10 cellular contexts compared by ENCODE assay signal in the genomic region with DNA sequence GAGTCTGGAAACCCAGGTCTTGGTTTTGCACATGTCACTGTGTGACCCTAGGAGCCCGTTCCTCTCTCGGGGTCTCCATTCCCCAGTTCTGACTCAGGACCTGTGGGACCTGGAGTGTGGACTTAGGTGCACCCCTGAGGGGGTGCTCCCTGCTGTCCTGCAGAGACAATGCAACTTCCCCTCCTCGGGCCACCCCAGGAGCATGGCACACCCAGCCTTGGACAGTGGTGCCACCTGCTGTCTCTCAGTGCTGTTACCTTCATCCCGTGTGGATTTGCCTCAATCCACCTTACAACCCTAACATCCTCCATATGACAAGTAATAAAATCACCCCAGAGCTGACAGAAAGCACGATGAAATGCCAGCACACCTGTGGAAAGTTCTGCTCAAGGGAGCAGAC. TPM values are rescaled to one million over a fixed set of nuclear protein-coding genes. Genes with fewer than 3 reads are reported as not detected.
DNase-seq lines count a peak whose midpoint lies in the region; ATAC-seq and TF ChIP-seq lines count a peak whose summit lies in the region.
"Had no signal": no experiment of that assay in that cellular context is flagged by ENCODE, and none has a peak within 500 bp of the region (broad histone marks: within the 10 kb centered on the region; RNA-seq: fewer than 3 reads in every experiment).

No MANE protein-coding gene starts in this region.

- intact Hi-C loops in CD4-positive, alpha-beta T cell (cut with DNase I, micrococcal nuclease), result loop anchor here (1.0 to 5.0 kb wide), 5 partner anchors 91 to 235 kb away; a partner anchor contains a TSS
- intact Hi-C loops in mucosa of descending colon (cut with DNase I, micrococcal nuclease), result no loop called here

- ATAC-seq in CD4-positive, alpha-beta T cell (ENCODE audit: poor library complexity), result peak; percentile 43
- peak; percentile 79 for ATAC-seq in activated naive CD8-positive, alpha-beta T cell treated with anti-CD3 and anti-CD28 coated beads, Interleukin-2, amount 50 U/mL, for 24 hours
- peak; percentile 74 for ATAC-seq in mucosa of descending colon
- ATAC-seq in HG02642 (IDR thresholded peaks at IDR 0.05; ENCODE audit: poor library complexity, unreplicated experiment), result no peak

- H3K27ac ChIP-seq in CD4-positive, alpha-beta T cell (ENCODE audit: low read depth, low read length), result no peak overlapping the region

- no peaks in the 10 kb centered on the region for H3K9me3 Mint-ChIP-seq in CD4-positive, alpha-beta T cell
- H3K9me3 Mint-ChIP-seq in activated naive CD8-positive, alpha-beta T cell treated with anti-CD3 and anti-CD28 coated beads, Interleukin-2, amount 50 U/mL, for 24 hours, result no peaks in the 10 kb centered on the region

- no peaks in the 10 kb centered on the region for H3K4me1 Mint-ChIP-seq in CD4-positive, alpha-beta T cell (ENCODE audit: low read depth)
- H3K4me1 Mint-ChIP-seq in activated naive CD8-positive, alpha-beta T cell treated with anti-CD3 and anti-CD28 coated beads, Interleukin-2, amount 50 U/mL, for 24 hours, result peaks cover 2% of the 10 kb centered on the region
- H3K4me1 Mint-ChIP-seq: naive B cell had no signal

- H3K4me3 Mint-ChIP-seq in CD4-positive, alpha-beta T cell, result no peak overlapping the region
- H3K4me3 Mint-ChIP-seq in activated naive CD8-positive, alpha-beta T cell treated with anti-CD3 and anti-CD28 coated beads, Interleukin-2, amount 50 U/mL, for 24 hours, result no peak overlapping the region
- H3K4me3 Mint-ChIP-seq: naive B cell had no signal

- no peaks in the 10 kb centered on the region for H3K36me3 ChIP-seq in mucosa of descending colon (ENCODE audit: low read depth)

- H3K4me3 ChIP-seq in mucosa of descending colon, result no peak overlapping the region

- no peaks in the 10 kb centered on the region for H3K4me1 ChIP-seq in mucosa of descending colon (ENCODE audit: low read depth)

- POLR2A ChIA-PET in CD4-positive, alpha-beta T cell (lab: Charles Lee), result no interaction called here

- H3K27me3 Mint-ChIP-seq in CD4-positive, alpha-beta T cell, result no peaks in the 10 kb centered on the region
- H3K27me3 Mint-ChIP-seq in activated naive CD8-positive, alpha-beta T cell treated with anti-CD3 and anti-CD28 coated beads, Interleukin-2, amount 50 U/mL, for 24 hours, result no peaks in the 10 kb centered on the region

- no peak overlapping the region for H3K27ac Mint-ChIP-seq in CD4-positive, alpha-beta T cell
- no peak overlapping the region for H3K27ac Mint-ChIP-seq in activated naive CD8-positive, alpha-beta T cell treated with anti-CD3 and anti-CD28 coated beads, Interleukin-2, amount 50 U/mL, for 24 hours
- H3K27ac Mint-ChIP-seq: naive B cell had no signal

- H3K9me3 ChIP-seq in CD4-positive, alpha-beta T cell (ENCODE audit: control insufficient read depth, low read length), result no peaks in the 10 kb centered on the region
- H3K9me3 ChIP-seq in mucosa of descending colon, result no peaks in the 10 kb centered on the region

- TF ChIP-seq CTCF in CD4-positive, alpha-beta T cell (IDR thresholded peaks at IDR 0.05), result peak; percentile 61
- TF ChIP-seq CTCF in mucosa of descending colon (IDR thresholded peaks at IDR 0.05), result no peak

- no peaks in the 10 kb centered on the region for H3K27me3 ChIP-seq in CD4-positive, alpha-beta T cell (ENCODE audit: control insufficient read depth, insufficient read depth, low read length)

- DNase-seq in CD4-positive, alpha-beta T cell, result peak in 9 of 10 experiments; percentile 4 to 45 (median 31)
- DNase-seq in NAMALWA (ENCODE audit: low spot score) (peak; percentile 26), mucosa of descending colon (peak in 2 of 3 donors; percentile 66 to 67), CD1c-positive myeloid dendritic cell (ENCODE audit: extremely low spot score) (no peak), T1000 (lab: John Stamatoyannopoulos, UW) (no peak), OCI-M2 (lab: John Stamatoyannopoulos, UW; ENCODE audit: unreplicated experiment) (no peak)
- DNase-seq in activated naive CD8-positive, alpha-beta T cell treated with anti-CD3 and anti-CD28 coated beads, Interleukin-2, amount 50 U/mL, for 24 hours, result peak; percentile 46
- DNase-seq: naive B cell had no signal

- CTCF ChIA-PET in CD4-positive, alpha-beta T cell (lab: Charles Lee), result interaction anchor here (1.4 kb wide), 1 partner anchor 112 kb away, joined by 3 read pairs; no protein-coding TSS in a partner anchor

- H3K36me3 Mint-ChIP-seq in CD4-positive, alpha-beta T cell (ENCODE audit: low read depth), result peaks cover 59% of the 10 kb centered on the region
- H3K36me3 Mint-ChIP-seq in activated naive CD8-positive, alpha-beta T cell treated with anti-CD3 and anti-CD28 coated beads, Interleukin-2, amount 50 U/mL, for 24 hours (ENCODE audit: low read depth), result no peaks in the 10 kb centered on the region
- H3K36me3 Mint-ChIP-seq: naive B cell had no signal

RNA-seq across cellular contexts. Expression of a gene that starts 27.5 kb away (rescaled TPM):
- total RNA-seq in CD4-positive, alpha-beta T cell, result not detected
- 1 to 10 TPM in 1 of 3 donors, under 1 TPM in 2; 0.82 to 2.9 (median 0.82) TPM for total RNA-seq in mucosa of descending colon

RNA-seq across cellular contexts. Expression of a gene that starts 47.3 kb away (rescaled TPM):
- total RNA-seq in CD4-positive, alpha-beta T cell, result not detected
- total RNA-seq in mucosa of descending colon, result under 1 TPM in 1 of 3 donors, not detected in 2; 0.84 TPM
- total RNA-seq: activated CD8-positive, alpha-beta memory T cell treated with anti-CD3 and anti-CD28 coated beads for 36 hours had no signal

Comparison
In these comparisons a context has a peak if more than half of its experiments do, and no peak if none do; other contexts are left out.
1. DNase-seq: peak in CD4-positive, alpha-beta T cell (9 of 10), NAMALWA (single experiment), activated naive CD8-positive, alpha-beta T cell treated with anti-CD3 and anti-CD28 coated beads, Interleukin-2, amount 50 U/mL, for 24 hours (single experiment) and mucosa of descending colon (2 of 3); none in CD1c-positive myeloid dendritic cell (single experiment), T1000 (single experiment) and OCI-M2 (single experiment).
2. intact Hi-C loops: an anchor here in CD4-positive, alpha-beta T cell (1.0 to 5.0 kb wide); none called in mucosa of descending colon.